ENCODE assay signal across 2 cellular contexts in the genomic region with DNA sequence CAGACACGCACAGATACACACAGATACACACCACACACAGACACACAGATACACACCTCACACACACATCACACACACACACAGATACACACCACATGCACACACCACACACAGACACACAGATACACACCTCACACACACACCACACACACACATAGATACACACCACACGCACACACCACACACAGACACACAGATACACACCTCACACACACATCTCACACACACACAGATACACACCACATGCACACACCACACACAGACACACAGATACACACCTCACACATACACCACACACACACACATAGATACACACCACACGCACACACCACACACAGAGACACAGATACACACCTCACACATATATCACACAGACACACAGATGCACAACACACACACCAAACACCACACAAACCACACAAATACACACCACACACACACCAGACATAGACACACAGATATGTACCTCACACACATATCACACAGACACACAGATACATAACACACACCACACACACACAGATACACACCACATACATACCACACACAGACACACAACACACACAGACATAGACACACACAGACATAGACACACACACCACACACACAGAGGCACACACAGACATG.
TF ChIP-seq lines count a peak whose summit lies in the region.

No MANE protein-coding gene starts in this region.

TF ChIP-seq in IMR-90, 13 proteins besides CTCF, POLR2A, EP300 and RAD21:
- TF ChIP-seq RFX5 (IDR thresholded peaks at IDR 0.05; ENCODE audit: low read depth, low read length) = no peak
- TF ChIP-seq MAZ (IDR thresholded peaks at IDR 0.05; ENCODE audit: borderline replicate concordance, low read depth, low read length) = no peak
- TF ChIP-seq MAFK (IDR thresholded peaks at IDR 0.05; ENCODE audit: low read depth, low read length) = no peak
- no peak for TF ChIP-seq NFE2L2 (IDR thresholded peaks at IDR 0.05; ENCODE audit: low read depth, low read length)
- no peak for TF ChIP-seq ELK1 (IDR thresholded peaks at IDR 0.05; ENCODE audit: borderline replicate concordance, low read depth, low read length)
- no peak for TF ChIP-seq SMC3 (IDR thresholded peaks at IDR 0.05; ENCODE audit: low read depth, low read length)
- TF ChIP-seq FOS (IDR thresholded peaks at IDR 0.05; ENCODE audit: low read depth, low read length) = no peak
- TF ChIP-seq, protein P1, sequence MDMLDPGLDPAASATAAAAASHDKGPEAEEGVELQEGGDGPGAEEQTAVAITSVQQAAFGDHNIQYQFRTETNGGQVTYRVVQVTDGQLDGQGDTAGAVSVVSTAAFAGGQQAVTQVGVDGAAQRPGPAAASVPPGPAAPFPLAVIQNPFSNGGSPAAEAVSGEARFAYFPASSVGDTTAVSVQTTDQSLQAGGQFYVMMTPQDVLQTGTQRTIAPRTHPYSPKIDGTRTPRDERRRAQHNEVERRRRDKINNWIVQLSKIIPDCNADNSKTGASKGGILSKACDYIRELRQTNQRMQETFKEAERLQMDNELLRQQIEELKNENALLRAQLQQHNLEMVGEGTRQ (IDR thresholded peaks at IDR 0.05; ENCODE audit: low read depth, low read length) = no peak
- no peak for TF ChIP-seq CEBPB (IDR thresholded peaks at IDR 0.05; ENCODE audit: low read depth, low read length)
- no peak for TF ChIP-seq MXI1 (IDR thresholded peaks at IDR 0.05; ENCODE audit: borderline replicate concordance, low read depth, low read length)
- TF ChIP-seq CHD1 (IDR thresholded peaks at IDR 0.05; ENCODE audit: low read depth, low read length) = no peak
- TF ChIP-seq RCOR1 (IDR thresholded peaks at IDR 0.05; ENCODE audit: insufficient replicate concordance, low read length) = no peak

TF ChIP-seq in H1, 55 proteins besides CTCF, POLR2A, EP300 and RAD21:
- TF ChIP-seq SUZ12 (IDR thresholded peaks at IDR 0.05; ENCODE audit: low read length) (no peak), HDAC6 (IDR thresholded peaks at IDR 0.05; ENCODE audit: low read depth, low read length) (no peak), YY1 (IDR thresholded peaks at IDR 0.05; ENCODE audit: low read depth, low read length) (no peak), CHD7 (IDR thresholded peaks at IDR 0.05; ENCODE audit: insufficient replicate concordance, low read length) (no peak), SP1 (IDR thresholded peaks at IDR 0.05; ENCODE audit: low read depth, low read length) (no peak), NRF1 (IDR thresholded peaks at IDR 0.05; ENCODE audit: low read depth, low read length) (no peak), JUND (IDR thresholded peaks at IDR 0.05; ENCODE audit: low read length) (no peak), SIRT6 (IDR thresholded peaks at IDR 0.05; ENCODE audit: low read length) (no peak), ASH2L (IDR thresholded peaks at IDR 0.05; ENCODE audit: low read length) (no peak), CBX8 (IDR thresholded peaks at IDR 0.05; ENCODE audit: borderline replicate concordance, low read depth, low read length) (no peak), ATF2 (IDR thresholded peaks at IDR 0.05; ENCODE audit: low read length) (no peak), CREB1 (IDR thresholded peaks at IDR 0.05) (no peak), GABPA (IDR thresholded peaks at IDR 0.05; ENCODE audit: borderline replicate concordance, insufficient read depth, low read length) (no peak), TCF12 (IDR thresholded peaks at IDR 0.05; ENCODE audit: low read depth, low read length) (no peak)
